8 cellular contexts compared by ENCODE assay signal in genomic region chrX:115679460-115679859, GRCh38.
A peak's percentile ranks its signal among the peaks of the same experiment; 100 is the strongest.
DNase-seq lines count a peak whose midpoint lies in the region; ATAC-seq and TF ChIP-seq lines count a peak whose summit lies in the region.

No MANE protein-coding gene starts in this region.

- no peak for ATAC-seq in HG03520 (IDR thresholded peaks at IDR 0.05; ENCODE audit: unreplicated experiment)
- no peak for ATAC-seq in HG03457 (IDR thresholded peaks at IDR 0.05; ENCODE audit: unreplicated experiment)

- no peak overlapping the region for H3K4me3 ChIP-seq in NB4 (ENCODE audit: low read depth, low read length)

- DNase-seq in EH (ENCODE audit: low read depth) (peak; percentile 47), NB4 (ENCODE audit: low read depth) (peak; percentile 11), amniotic epithelial cell (ENCODE audit: low read depth) (peak; percentile 33), medulla oblongata (ENCODE audit: extremely low spot score) (peak; percentile 10), NCI-H1930 (lab: John Stamatoyannopoulos, UW) (no peak)
- DNase-seq in activated naive CD4-positive, alpha-beta T cell treated with anti-CD3 and anti-CD28 coated beads, Interleukin-2, amount 50 U/mL, for 16 hours = no peak

- no peak for TF ChIP-seq CTCF in NB4 (IDR thresholded peaks at IDR 0.05; ENCODE audit: low read depth, low read length)

- TF ChIP-seq POLR2A in NB4 (IDR thresholded peaks at IDR 0.05; ENCODE audit: extremely low read depth, insufficient read length) = no peak

Comparison
In these comparisons a context has a peak if more than half of its experiments do, and no peak if none do; other contexts are left out.
1. DNase-seq: peak in EH (single experiment), NB4 (single experiment), amniotic epithelial cell (single experiment) and medulla oblongata (single experiment); none in NCI-H1930 (0 of 2) and activated naive CD4-positive, alpha-beta T cell treated with anti-CD3 and anti-CD28 coated beads, Interleukin-2, amount 50 U/mL, for 16 hours (single experiment).